ENCODE assay signal across 1 cellular context in the genomic region with DNA sequence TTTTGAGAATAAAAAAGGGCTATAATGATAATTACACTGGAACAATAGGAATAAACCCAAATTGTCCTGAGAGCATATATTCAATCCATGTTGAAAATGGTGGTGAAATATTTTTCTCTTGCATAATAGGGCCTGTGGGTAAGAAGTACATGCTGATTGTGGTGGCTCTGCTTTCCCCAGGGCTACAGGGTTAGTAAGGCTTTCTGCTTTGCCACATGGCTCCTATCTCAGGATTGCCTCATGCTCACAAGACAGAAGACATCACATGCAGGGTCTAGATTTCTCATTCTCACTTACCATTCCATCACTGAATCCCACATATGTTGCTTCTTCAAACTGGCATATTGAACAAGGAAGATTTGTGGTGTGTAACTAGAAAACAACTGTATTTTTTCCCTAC.
TF ChIP-seq lines count a peak whose summit lies in the region.

No MANE protein-coding gene starts in this region.

TF ChIP-seq in IMR-90, 13 proteins besides CTCF, POLR2A, EP300 and RAD21:
- TF ChIP-seq CEBPB (IDR thresholded peaks at IDR 0.05; ENCODE audit: low read depth, low read length) (peak; percentile 55; the same call in 1 of the 2 replicates), FOS (IDR thresholded peaks at IDR 0.05; ENCODE audit: low read depth, low read length) (no peak), SMC3 (IDR thresholded peaks at IDR 0.05; ENCODE audit: low read depth, low read length) (no peak), MAZ (IDR thresholded peaks at IDR 0.05; ENCODE audit: borderline replicate concordance, low read depth, low read length) (no peak), MXI1 (IDR thresholded peaks at IDR 0.05; ENCODE audit: borderline replicate concordance, low read depth, low read length) (0 out of 2 replicates have a peak, but pooled peaks have one; percentile 40), CHD1 (IDR thresholded peaks at IDR 0.05; ENCODE audit: low read depth, low read length) (no peak)
